28 cellular contexts compared by ENCODE assay signal in genomic region chr14:89056394-89056793, GRCh38.
"Had no signal": no experiment of that assay in that cellular context is flagged by ENCODE, and none has a peak within 500 bp of the region (broad histone marks: within the 10 kb centered on the region; RNA-seq: fewer than 3 reads in every experiment).

No MANE protein-coding gene starts in this region.

- H3K4me3 ChIP-seq: adrenal gland, ascending aorta, body of pancreas, breast epithelium, cardiac muscle cell had no signal

- H3K27me3 ChIP-seq: adrenal gland, ascending aorta, body of pancreas, brain microvascular endothelial cell, breast epithelium, cardiac muscle cell had no signal

- H3K27ac ChIP-seq: adrenal gland, ascending aorta, body of pancreas, brain microvascular endothelial cell, breast epithelium, cardiac muscle cell had no signal

- DNase-seq: activated effector memory CD4-positive, alpha-beta T cell treated with anti-CD3 and anti-CD28 coated beads, Interleukin-2, amount 50 U/mL, for 16 hours; activated effector memory CD4-positive, alpha-beta T cell treated with Interleukin-2 at 50 U/mL for 16 hours; activated gamma-delta T cell; activated gamma-delta T cell treated with Interleukin-2 at 50 U/mL for 16 hours; activated naive CD4-positive, alpha-beta T cell; activated naive CD4-positive, alpha-beta T cell treated with anti-CD3 and anti-CD28 coated beads, Interleukin-2, amount 10 ng/mL, durations not matched to agents 7 days and 5 days; activated naive CD4-positive, alpha-beta T cell treated with anti-CD3 and anti-CD28 coated beads, Interleukin-2, amount 50 U/mL, for 16 hours; activated naive CD4-positive, alpha-beta T cell treated with Interleukin-2 at 50 U/mL for 16 hours; activated naive CD8-positive, alpha-beta T cell treated with anti-CD3 and anti-CD28 coated beads for 36 hours; activated naive CD8-positive, alpha-beta T cell treated with anti-CD3 and anti-CD28 coated beads, Interleukin-2, amount 10 ng/mL, durations not matched to agents 7 days and 5 days; activated naive CD8-positive, alpha-beta T cell treated with anti-CD3 and anti-CD28 coated beads, Interleukin-2, amount 50 U/mL, for 24 hours; activated T-cell treated with anti-CD3 and anti-CD28 coated beads, Interleukin-2, amount 50 U/mL, for 24 hours; activated T-cell treated with anti-CD3 and anti-CD28 coated beads, Interleukin-2, amount 50 U/mL, for 4 hours; adrenal gland; amniotic stem cell; amygdala; anterior cingulate cortex; aorta; body of pancreas; brain microvascular endothelial cell; caudate nucleus; central memory CD4-positive, alpha-beta T cell; cerebellar nuclear complex had no signal

- FAIRE-seq: astrocyte, bronchial epithelial cell had no signal

- H3K9me3 ChIP-seq: adrenal gland, ascending aorta, body of pancreas had no signal

- H3K4me1 ChIP-seq: adrenal gland, ascending aorta, body of pancreas, breast epithelium had no signal

- H3K36me3 ChIP-seq: adrenal gland, ascending aorta, brain microvascular endothelial cell, breast epithelium, cardiac muscle cell had no signal
